11 cellular contexts compared by ENCODE assay signal in the genomic region with DNA sequence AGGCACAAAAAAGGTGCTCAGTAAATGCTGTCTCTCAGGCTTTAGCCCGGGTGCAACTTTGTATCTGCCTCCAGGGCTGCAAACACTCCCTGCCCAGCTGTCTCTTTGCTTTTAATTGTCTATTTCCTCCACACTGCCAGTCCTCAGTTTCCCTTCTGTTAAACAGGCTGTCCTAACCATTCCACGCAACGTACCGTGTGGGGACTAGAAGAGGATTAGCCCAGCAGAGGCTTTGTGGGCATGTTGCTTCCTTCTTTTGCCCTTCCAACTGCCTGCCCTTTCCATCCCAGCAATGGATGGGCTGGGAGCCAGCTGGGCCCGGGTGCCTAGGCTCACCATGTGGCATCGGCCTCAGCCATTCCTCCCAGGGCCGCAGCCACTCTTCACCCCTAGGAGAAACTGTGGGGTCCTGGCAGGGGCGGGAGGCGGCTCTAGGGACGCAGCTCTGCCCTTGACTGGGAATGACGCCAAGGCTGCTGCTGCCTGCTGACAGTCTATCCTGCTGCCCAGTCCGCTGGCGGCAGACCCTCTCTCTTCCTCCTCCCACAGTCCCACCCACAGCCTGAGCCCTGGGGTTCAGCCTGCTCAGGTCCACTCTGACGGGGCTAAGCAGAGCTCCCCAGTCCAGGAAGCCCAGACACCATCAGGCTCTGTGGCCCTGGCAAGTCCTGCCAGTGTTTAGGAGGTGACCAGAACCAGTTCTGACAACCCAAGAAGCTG. TPM values are rescaled to one million over a fixed set of nuclear protein-coding genes. Genes with fewer than 3 reads are reported as not detected.
DNase-seq lines count a peak whose midpoint lies in the region; ATAC-seq, FAIRE-seq and TF ChIP-seq lines count a peak whose summit lies in the region.
"Had no signal": no experiment of that assay in that cellular context is flagged by ENCODE, and none has a peak within 500 bp of the region (broad histone marks: within the 10 kb centered on the region; RNA-seq: fewer than 3 reads in every experiment).

No MANE protein-coding gene starts in this region.

- H3K4ac ChIP-seq in H9 (ENCODE audit: low read depth, low read length), result no peak overlapping the region

- H3K36me3 ChIP-seq in kidney (ENCODE audit: control insufficient read depth in 1 of 2, insufficient read depth in 2 of 2, low read length in 2 of 2), result no peaks in the 10 kb centered on the region
- H3K36me3 ChIP-seq: left lung, thyroid gland had no signal

- peak in 1 of 10 experiments; percentile 32 for DNase-seq in CD4-positive, alpha-beta T cell
- DNase-seq in H9, result peak; percentile 24
- DNase-seq in activated CD8-positive, alpha-beta memory T cell treated with anti-CD3 and anti-CD28 coated beads, Interleukin-2, amount 50 U/mL, for 4 hours, result peak; percentile 15
- peak; percentile 56 for DNase-seq in kidney
- DNase-seq in NCI-H1436 (lab: John Stamatoyannopoulos, UW), result no peak
- DNase-seq in stimulated activated naive CD4-positive, alpha-beta T cell treated with Interleukin-2 at 50 U/mL for 16 hours (lab: John Stamatoyannopoulos, UW), result no peak
- DNase-seq in central memory CD4-positive, alpha-beta T cell, result no peak
- DNase-seq: PC-9 had no signal

- no peak overlapping the region for H4K8ac ChIP-seq in H9 (replicated peaks; ENCODE audit: insufficient read length, low read depth, low read length)

- ATAC-seq in CD4-positive, alpha-beta T cell (ENCODE audit: poor library complexity), result no peak
- no peak for ATAC-seq in HG02870 (IDR thresholded peaks at IDR 0.05; ENCODE audit: unreplicated experiment)

- peak overlapping the region; percentile 29 for H3K27ac ChIP-seq in CD4-positive, alpha-beta T cell (ENCODE audit: low read depth, low read length)
- H3K27ac ChIP-seq in H9 (ENCODE audit: insufficient read length, low read depth, low read length) (no peak overlapping the region), kidney (ENCODE audit: low read depth in 2 of 2, low read length in 2 of 2) (no peak overlapping the region)
- H3K27ac ChIP-seq: left lung, PC-9, thyroid gland had no signal

- H2BK20ac ChIP-seq in H9 (ENCODE audit: low read depth, low read length, poor library complexity, severe bottlenecking), result no peak overlapping the region

- no peak overlapping the region for H3K4me3 ChIP-seq in kidney (ENCODE audit: low read length in 2 of 2)
- H3K4me3 ChIP-seq: left lung, PC-9, thyroid gland had no signal

- no peaks in the 10 kb centered on the region for H3K27me3 Mint-ChIP-seq in CD4-positive, alpha-beta T cell
- H3K27me3 Mint-ChIP-seq in H9 (ENCODE audit: low read depth), result peaks cover 40% of the 10 kb centered on the region

- H2AK5ac ChIP-seq in H9 (ENCODE audit: insufficient read length, low read length), result no peak overlapping the region

- H4K20me1 ChIP-seq in H9 (ENCODE audit: control insufficient read depth, insufficient read depth, insufficient read length), result no peaks in the 10 kb centered on the region

- CTCF ChIA-PET in CD4-positive, alpha-beta T cell (lab: Charles Lee), result interaction anchor here (0.9 kb wide), 1 partner anchor 25 kb away, joined by 3 read pairs; no protein-coding TSS in a partner anchor

- H3K4me3 Mint-ChIP-seq in CD4-positive, alpha-beta T cell, result peak overlapping the region; percentile 90
- H3K4me3 Mint-ChIP-seq in H9, result no peak overlapping the region

- H3T11ph ChIP-seq in H9 (ENCODE audit: low read length), result no peak overlapping the region

- H3K79me2 ChIP-seq in H9 (ENCODE audit: insufficient read depth, low read length), result no peaks in the 10 kb centered on the region

- POLR2A ChIA-PET in CD4-positive, alpha-beta T cell (lab: Charles Lee), result interaction anchor here (0.7 to 2.1 kb wide), 5 partner anchors 10 to 130 kb away, joined by 3 to 14 read pairs (median 4); no protein-coding TSS in a partner anchor

- no peaks in the 10 kb centered on the region for H3K79me1 ChIP-seq in H9 (ENCODE audit: insufficient read depth, low read depth, low read length, poor library complexity, severe bottlenecking)

- H2BK12ac ChIP-seq in H9 (ENCODE audit: insufficient read length, low read depth, low read length), result no peak overlapping the region

- H3K27ac Mint-ChIP-seq in CD4-positive, alpha-beta T cell, result peak overlapping the region; percentile 84
- H3K27ac Mint-ChIP-seq in H9, result no peak overlapping the region

- no peaks in the 10 kb centered on the region for H3K9me3 ChIP-seq in CD4-positive, alpha-beta T cell (ENCODE audit: control insufficient read depth, low read length)
- H3K9me3 ChIP-seq in H9 (ENCODE audit: control insufficient read depth, low read depth, low read length), result no peaks in the 10 kb centered on the region
- no peaks in the 10 kb centered on the region for H3K9me3 ChIP-seq in kidney (ENCODE audit: control insufficient read depth in 1 of 2, low read length in 2 of 2)
- H3K9me3 ChIP-seq: left lung, thyroid gland had no signal

- peak overlapping the region; percentile 26; the same call in 1 of the 2 replicates for H3K14ac ChIP-seq in H9 (ENCODE audit: insufficient read depth, low read length)

- WGBS in H9 (ENCODE audit: extremely low coverage, insufficient read length, low lambda C conversion rate), result no CpG with 5 or more reads among the region's 14 CpGs

- H3K9ac ChIP-seq in H9 (ENCODE audit: extremely low read depth, insufficient read length, low read length) (no peak overlapping the region), kidney (ENCODE audit: low read length in 2 of 2) (no peak overlapping the region)

- H3K56ac ChIP-seq in H9 (ENCODE audit: insufficient read length, low read depth, low read length), result no peak overlapping the region

- H2BK15ac ChIP-seq in H9 (ENCODE audit: low read depth, low read length), result no peak overlapping the region

- H3K4me1 Mint-ChIP-seq in CD4-positive, alpha-beta T cell (ENCODE audit: low read depth), result peaks cover 48% of the 10 kb centered on the region
- H3K4me1 Mint-ChIP-seq in H9, result peaks cover 3 to 12% of the 10 kb centered on the region in 2 experiments

- intact Hi-C loops in CD4-positive, alpha-beta T cell (cut with DNase I, micrococcal nuclease), result loop anchor here (1.0 to 2.0 kb wide), 2 partner anchors 36 to 42 kb away; no protein-coding TSS in a partner anchor
- intact Hi-C loops in kidney (cut with DNase I), result no loop called here

- H3K18ac ChIP-seq in H9 (ENCODE audit: insufficient read length, low read depth, low read length), result no peak overlapping the region

- H3K9me3 Mint-ChIP-seq in CD4-positive, alpha-beta T cell, result no peaks in the 10 kb centered on the region
- H3K9me3 Mint-ChIP-seq in H9, result no peaks in the 10 kb centered on the region

- no peaks in the 10 kb centered on the region for H3K4me1 ChIP-seq in H9 (ENCODE audit: insufficient read depth, low read length)
- H3K4me1 ChIP-seq in kidney (ENCODE audit: control insufficient read depth in 1 of 2, insufficient read depth in 1 of 2, low read depth in 1 of 2, low read length in 2 of 2), result no peaks in the 10 kb centered on the region

- TF ChIP-seq CTCF in CD4-positive, alpha-beta T cell (IDR thresholded peaks at IDR 0.05), result no peak
- no peak for TF ChIP-seq CTCF in H9 (conservative IDR thresholded peaks at IDR 0.05)
- no peak for TF ChIP-seq CTCF in kidney (IDR thresholded peaks at IDR 0.05; ENCODE audit: borderline replicate concordance, extremely low read depth, insufficient read depth)

- H3K4me2 ChIP-seq in H9 (ENCODE audit: insufficient read depth, insufficient read length, low read length), result no peak overlapping the region
- H3K4me2 ChIP-seq: PC-9 had no signal

- no peak overlapping the region for H3K23ac ChIP-seq in H9 (ENCODE audit: insufficient read length, low read depth, low read length)

- no peaks in the 10 kb centered on the region for H3K23me2 ChIP-seq in H9 (ENCODE audit: insufficient read length, low read depth, low read length, poor library complexity, severe bottlenecking)

- H4K91ac ChIP-seq in H9 (ENCODE audit: insufficient read length, low read depth, low read length), result no peak overlapping the region

- H3K36me3 Mint-ChIP-seq in CD4-positive, alpha-beta T cell (ENCODE audit: low read depth), result no peaks in the 10 kb centered on the region
- H3K36me3 Mint-ChIP-seq in H9 (ENCODE audit: insufficient read depth in 1 of 3, low read depth in 3 of 3), result no peaks in the 10 kb centered on the region

- H2BK5ac ChIP-seq in H9 (ENCODE audit: insufficient read length, low read length), result no peak overlapping the region

- no peak overlapping the region for H2AFZ ChIP-seq in H9 (ENCODE audit: low read length)
- H2AFZ ChIP-seq: PC-9 had no signal

- H2BK120ac ChIP-seq in H9 (ENCODE audit: low read depth, low read length, poor library complexity, severe bottlenecking), result no peak overlapping the region

- no peak for FAIRE-seq in kidney (lab: Jason Lieb, UNC)

- no peak overlapping the region for H4K5ac ChIP-seq in H9 (ENCODE audit: insufficient read length, low read depth, low read length)

- H3K27me3 ChIP-seq in CD4-positive, alpha-beta T cell (ENCODE audit: control insufficient read depth, insufficient read depth, low read length), result no peaks in the 10 kb centered on the region
- H3K27me3 ChIP-seq in H9 (ENCODE audit: insufficient read depth, low read length), result no peaks in the 10 kb centered on the region
- H3K27me3 ChIP-seq: left lung, thyroid gland had no signal

RNA-seq across cellular contexts. Expression of a gene that starts 40.6 kb away (rescaled TPM):
- 10 to 100 TPM in 1 of 2 experiments, 1 to 10 TPM in 1; 8.1 to 11.5 TPM for total RNA-seq in CD4-positive, alpha-beta T cell
- total RNA-seq in H9 (2021), result 69.2 and 78.6 TPM in 2 replicates
- 6.9 TPM for total RNA-seq in kidney
- polyA plus RNA-seq in kidney (ENCODE audit: insufficient read depth, low read depth, low replicate concordance), result 1.4 TPM

Comparison
In these comparisons a context has a peak if more than half of its experiments do, and no peak if none do; other contexts are left out.
1. DNase-seq: peak in H9 (single experiment), activated CD8-positive, alpha-beta memory T cell treated with anti-CD3 and anti-CD28 coated beads, Interleukin-2, amount 50 U/mL, for 4 hours (single experiment) and kidney (single experiment); none in NCI-H1436 (single experiment), stimulated activated naive CD4-positive, alpha-beta T cell treated with Interleukin-2 at 50 U/mL for 16 hours (single experiment) and central memory CD4-positive, alpha-beta T cell (single experiment).